In the genomic region with DNA sequence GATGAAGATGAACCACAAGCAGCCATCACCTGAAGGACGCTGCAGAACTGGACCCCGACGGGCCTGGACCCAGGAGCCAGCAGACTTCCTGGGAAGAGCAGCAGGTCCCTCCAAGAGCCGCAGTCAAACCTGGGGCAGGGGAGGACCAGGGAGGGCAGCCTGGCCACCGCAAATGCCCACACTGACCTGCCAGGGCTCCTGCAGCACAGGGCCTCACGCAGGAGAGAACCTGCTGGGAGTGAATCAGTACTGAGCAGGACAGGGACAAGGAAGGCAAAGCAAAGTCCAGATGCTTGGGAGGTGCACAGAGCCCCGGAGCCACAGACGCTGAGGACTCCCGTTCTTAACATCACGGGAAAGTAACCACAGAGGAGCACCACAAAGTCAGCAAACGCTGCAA, we compare ENCODE assay signal across 21 cellular contexts.
"Had no signal": no experiment of that assay in that cellular context is flagged by ENCODE, and none has a peak within 500 bp of the region (broad histone marks: within the 10 kb centered on the region; RNA-seq: fewer than 3 reads in every experiment).

No MANE protein-coding gene starts in this region.

- H3K4me3 ChIP-seq: spleen, stomach, thoracic aorta, transverse colon had no signal

- H3K27me3 Mint-ChIP-seq: dendritic cell treated with granulocyte-macrophage colony-stimulating factor and Interleukin-4, amounts not matched to agents 40 ng/mL and 50 ng/mL, for 4 days; naive B cell had no signal

- H3K4me3 Mint-ChIP-seq: dendritic cell treated with granulocyte-macrophage colony-stimulating factor and Interleukin-4, amounts not matched to agents 40 ng/mL and 50 ng/mL, for 4 days had no signal

- H3K27me3 ChIP-seq: neutrophil, spleen, stomach, transverse colon had no signal

- H3K4me1 ChIP-seq: spleen, stomach, transverse colon had no signal

- DNase-seq: central memory CD4-positive, alpha-beta T cell; erythroblast; foreskin melanocyte; left colon; mesendoderm; naive B cell; spleen; stimulated activated CD4-positive, alpha-beta T cell treated with anti-CD3 and anti-CD28 coated beads, Interleukin-15, amount 100 ng/mL, for 24 hours; stimulated activated CD4-positive, alpha-beta T cell treated with anti-CD3 and anti-CD28 coated beads, Interleukin-1b, Interleukin-23, amount 100 ng/mL, for 48 hours; stimulated activated CD4-positive, alpha-beta T cell treated with anti-CD3 and anti-CD28 coated beads, Interleukin-4, amount 100 ng/mL, for 24 hours; stimulated activated naive CD4-positive, alpha-beta T cell; stomach; substantia nigra; transverse colon had no signal

- H3K9me3 ChIP-seq: neutrophil had no signal

- H3K27ac Mint-ChIP-seq: dendritic cell treated with granulocyte-macrophage colony-stimulating factor and Interleukin-4, amounts not matched to agents 40 ng/mL and 50 ng/mL, for 4 days had no signal

- H3K27ac ChIP-seq: neutrophil, spleen, stomach, thoracic aorta, transverse colon had no signal

- FAIRE-seq: colon, endothelial cell of umbilical vein, keratinocyte had no signal

- ATAC-seq: left colon, sciatic nerve had no signal
